8 cellular contexts compared by ENCODE assay signal in the genomic region with DNA sequence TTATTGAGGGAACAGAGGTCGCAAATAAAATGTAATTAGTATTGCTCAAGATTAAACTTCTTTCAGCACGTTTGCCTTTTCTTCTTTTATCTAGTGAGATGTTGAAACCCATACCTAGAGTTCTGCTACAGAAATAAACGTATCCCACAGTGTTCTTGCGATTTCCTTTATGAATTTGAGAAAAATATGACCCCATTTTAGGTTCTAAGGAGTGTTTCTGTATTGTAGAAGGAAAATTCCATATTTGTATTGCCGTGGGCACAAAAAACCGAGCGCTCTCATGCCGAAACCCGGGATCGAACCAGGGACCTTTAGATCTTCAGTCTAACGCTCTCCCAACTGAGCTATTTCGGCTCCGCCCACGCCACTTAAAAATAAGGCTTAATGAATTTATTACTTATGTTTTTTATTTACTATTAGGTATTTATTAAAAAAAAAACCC. TPM values are rescaled to one million over a fixed set of nuclear protein-coding genes. Genes with fewer than 3 reads are reported as not detected.
DNase-seq lines count a peak whose midpoint lies in the region; FAIRE-seq and TF ChIP-seq lines count a peak whose summit lies in the region.

No MANE protein-coding gene starts in this region.

- peak overlapping the region; percentile 75 to 94 (median 86) for H3K4me2 ChIP-seq in BLaER1 treated with 17β-estradiol and CSF1 and Interleukin-3, amounts not matched to agents 10 nM and 100 nM
- H3K4me2 ChIP-seq in GM23248 (ENCODE audit: unreplicated experiment): peak overlapping the region; percentile 97

- peak overlapping the region; percentile 63 to 81 (median 66) for H3K4me3 ChIP-seq in BLaER1 treated with 17β-estradiol and CSF1 and Interleukin-3, amounts not matched to agents 10 nM and 100 nM
- H3K4me3 ChIP-seq in GM23248 (peak overlapping the region; percentile 90), astrocyte of the spinal cord (ENCODE audit: low read depth, low read length) (peak overlapping the region; percentile 83), iPS-18a (ENCODE audit: low read length) (peak overlapping the region; percentile 100)

- H3K9me3 ChIP-seq in BLaER1 treated with 17β-estradiol and CSF1 and Interleukin-3, amounts not matched to agents 10 nM and 100 nM (replicated peaks in 1 of 11): peaks cover 0 to 11% (median 3%) of the 10 kb centered on the region in 11 experiments; a peak in 6 of 22 replicates
- no peaks in the 10 kb centered on the region for H3K9me3 ChIP-seq in GM23248 (ENCODE audit: low read depth)
- no peaks in the 10 kb centered on the region for H3K9me3 ChIP-seq in iPS-18a (ENCODE audit: control insufficient read depth, low read depth, low read length)

- H3F3A ChIP-seq in GM23248 (ENCODE audit: insufficient read depth): peaks cover 41% of the 10 kb centered on the region

- DNase-seq in GM23248: peak; percentile 66
- peak; percentile 71 for DNase-seq in NCI-H1417 treated with DMSO at 0.1 percent for 48 hours (lab: John Stamatoyannopoulos, UW)
- DNase-seq in T1000 (lab: John Stamatoyannopoulos, UW): peak; percentile 65
- peak; percentile 84 for DNase-seq in astrocyte of the spinal cord (ENCODE audit: low read depth, low spot score)
- DNase-seq in smooth muscle cell of the brain vasculature (ENCODE audit: low read depth, low spot score): peak; percentile 47
- DNase-seq in urothelium cell line (ENCODE audit: low spot score): no peak

- no peak for FAIRE-seq in urothelium cell line (lab: Jason Lieb, UNC)

- H4K20me1 ChIP-seq in BLaER1 treated with 17β-estradiol and CSF1 and Interleukin-3, amounts not matched to agents 10 nM and 100 nM: no peaks in the 10 kb centered on the region
- no peaks in the 10 kb centered on the region for H4K20me1 ChIP-seq in GM23248 (ENCODE audit: insufficient read depth)

- peak overlapping the region; percentile 66 to 80 (median 77) for H3K9ac ChIP-seq in BLaER1 treated with 17β-estradiol and CSF1 and Interleukin-3, amounts not matched to agents 10 nM and 100 nM
- H3K9ac ChIP-seq in GM23248 (peak overlapping the region; percentile 74), iPS-18a (ENCODE audit: low read length) (peak overlapping the region; percentile 79)

- in situ Hi-C loops in GM23248 (cut with MboI): no loop called here
- in situ Hi-C loops in astrocyte of the spinal cord (cut with HindIII; ENCODE audit: low sequenced_read_pairs): no loop called here

- peak overlapping the region; percentile 81 for H2AFZ ChIP-seq in GM23248

- H3K27me3 ChIP-seq in BLaER1 treated with 17β-estradiol and CSF1 and Interleukin-3, amounts not matched to agents 10 nM and 100 nM: peaks cover 0 to 26% (median 20%) of the 10 kb centered on the region in 11 experiments; a peak in 19 of 22 replicates
- H3K27me3 ChIP-seq in GM23248 (replicated peaks; ENCODE audit: insufficient read depth): no peaks in the 10 kb centered on the region
- peaks cover 34% of the 10 kb centered on the region for H3K27me3 ChIP-seq in iPS-18a (ENCODE audit: control insufficient read depth, insufficient read depth, low read length)

- TF ChIP-seq CTCF in astrocyte of the spinal cord (IDR thresholded peaks at IDR 0.05; ENCODE audit: low read depth, low read length): no peak

- H3K27ac ChIP-seq in BLaER1 treated with 17β-estradiol and CSF1 and Interleukin-3, amounts not matched to agents 10 nM and 100 nM: peak overlapping the region; percentile 33 to 88 (median 67); a peak in 20 of 22 replicates
- H3K27ac ChIP-seq in GM23248 (peak overlapping the region; percentile 57), iPS-18a (ENCODE audit: low read length) (no peak overlapping the region)

- no peaks in the 10 kb centered on the region for H3K79me2 ChIP-seq in GM23248 (ENCODE audit: insufficient read depth)

- peaks cover 9 to 38% (median 21%) of the 10 kb centered on the region in 10 experiments; a peak in 19 of 20 replicates for H3K4me1 ChIP-seq in BLaER1 treated with 17β-estradiol and CSF1 and Interleukin-3, amounts not matched to agents 10 nM and 100 nM
- H3K4me1 ChIP-seq in GM23248 (ENCODE audit: insufficient read depth): peaks cover 23% of the 10 kb centered on the region; the same call in 1 of the 2 replicates
- H3K4me1 ChIP-seq in iPS-18a (ENCODE audit: control insufficient read depth, low read depth, low read length): peaks cover 17% of the 10 kb centered on the region

- no peaks in the 10 kb centered on the region for H3K36me3 ChIP-seq in BLaER1 treated with 17β-estradiol and CSF1 and Interleukin-3, amounts not matched to agents 10 nM and 100 nM
- H3K36me3 ChIP-seq in GM23248 (ENCODE audit: low read depth) (no peaks in the 10 kb centered on the region), iPS-18a (ENCODE audit: control insufficient read depth, low read depth, low read length) (no peaks in the 10 kb centered on the region)

- no peaks in the 10 kb centered on the region for H3K9me2 ChIP-seq in GM23248 (ENCODE audit: insufficient read depth)

- WGBS in GM23248 (ENCODE audit: low coverage in 1 of 2, low lambda C conversion rate in 2 of 2, missing lambda C conversion rate in 2 of 2), 2 experiments: 0 to 2% methylated on average over 14 of the region's 14 CpGs

RNA-seq across cellular contexts. Expression of a gene that starts 23.7 kb away (rescaled TPM):
- total RNA-seq in GM23248 (2014; rRNA removed; shearing (Covaris generic)): 0.54 and 0.76 TPM in 2 replicates
- polyA plus RNA-seq in GM23248 (2016; fragmentation: Nextera tagmentation; extraction: Ambion mirVana): 0.67 and 0.93 TPM in 2 replicates

RNA-seq across cellular contexts. Expression of a gene that starts 57.6 kb away (rescaled TPM):
- 56.1 and 67.7 TPM in 2 replicates for total RNA-seq in GM23248 (2014; rRNA removed; shearing (Covaris generic))
- 40.2 and 42.1 TPM in 2 replicates for polyA plus RNA-seq in GM23248 (2016; fragmentation: Nextera tagmentation; extraction: Ambion mirVana)
